8 cellular contexts compared by ENCODE assay signal in the genomic region with DNA sequence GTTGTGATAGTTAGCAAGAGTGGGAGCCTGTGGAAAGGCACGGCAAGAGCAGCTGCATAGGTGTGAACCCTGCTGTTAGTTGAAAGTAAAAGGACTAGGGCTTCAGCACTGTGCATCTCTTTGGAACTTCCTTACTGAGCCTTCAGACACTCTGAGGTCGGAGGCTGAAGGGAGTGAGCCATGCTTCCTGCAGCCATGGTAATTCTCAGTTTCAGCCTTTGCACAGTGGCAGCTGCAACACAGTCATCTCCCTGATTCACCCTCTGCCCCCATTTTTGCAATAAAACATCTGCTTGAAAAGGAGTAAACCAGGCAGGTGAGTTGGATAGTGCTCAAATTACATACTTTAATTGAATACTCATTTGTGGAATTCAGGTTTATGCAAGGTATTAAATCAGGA. TPM values are rescaled to one million over a fixed set of nuclear protein-coding genes. Genes with fewer than 3 reads are reported as not detected.
DNase-seq lines count a peak whose midpoint lies in the region; ATAC-seq lines count a peak whose summit lies in the region.

No MANE protein-coding gene starts in this region.

- no peak overlapping the region for H3K27ac Mint-ChIP-seq in activated naive CD8-positive, alpha-beta T cell treated with anti-CD3 and anti-CD28 coated beads for 36 hours

- H3K9me3 Mint-ChIP-seq in activated naive CD8-positive, alpha-beta T cell treated with anti-CD3 and anti-CD28 coated beads for 36 hours, result no peaks in the 10 kb centered on the region

- peak; percentile 76 for ATAC-seq in GM18861 (IDR thresholded peaks at IDR 0.05; ENCODE audit: unreplicated experiment)
- peak; percentile 96 for ATAC-seq in GM21423 (IDR thresholded peaks at IDR 0.05; ENCODE audit: unreplicated experiment)
- peak; percentile 90 for ATAC-seq in HG03378 (IDR thresholded peaks at IDR 0.05; ENCODE audit: unreplicated experiment)

- H3K36me3 Mint-ChIP-seq in activated naive CD8-positive, alpha-beta T cell treated with anti-CD3 and anti-CD28 coated beads for 36 hours, result peaks cover 4% of the 10 kb centered on the region

- H3K4me1 Mint-ChIP-seq in activated naive CD8-positive, alpha-beta T cell treated with anti-CD3 and anti-CD28 coated beads for 36 hours, result peaks cover 24% of the 10 kb centered on the region

- H3K4me3 Mint-ChIP-seq in activated naive CD8-positive, alpha-beta T cell treated with anti-CD3 and anti-CD28 coated beads for 36 hours, result no peak overlapping the region

- DNase-seq in activated naive CD8-positive, alpha-beta T cell treated with anti-CD3 and anti-CD28 coated beads for 36 hours, result peak; percentile 28
- no peak for DNase-seq in stimulated activated naive CD4-positive, alpha-beta T cell treated with Interleukin-2 at 50 U/mL for 16 hours (lab: John Stamatoyannopoulos, UW)
- DNase-seq in G401 (ENCODE audit: low spot score) (no peak), foreskin melanocyte (no peak), NCI-H2081 treated with DMSO at 0.1 percent for 48 hours (lab: John Stamatoyannopoulos, UW) (no peak)

- H3K27me3 Mint-ChIP-seq in activated naive CD8-positive, alpha-beta T cell treated with anti-CD3 and anti-CD28 coated beads for 36 hours, result peaks cover 6% of the 10 kb centered on the region

- in situ Hi-C loops in G401 (cut with HindIII; ENCODE audit: low sequenced_read_pairs), result no loop called here

RNA-seq across cellular contexts. Expression of gene TLE4, which starts 6.5 kb away (rescaled TPM):
- total RNA-seq in activated naive CD8-positive, alpha-beta T cell treated with anti-CD3 and anti-CD28 coated beads for 36 hours, result 10 to 100 TPM; 30.1 to 35.3 TPM
- 65.7 and 78.6 TPM in 2 replicates for total RNA-seq in G401 (2014; rRNA removed; shearing (Covaris generic))
